Comparison of ENCODE assay signal across 11 cellular contexts in the genomic region with DNA sequence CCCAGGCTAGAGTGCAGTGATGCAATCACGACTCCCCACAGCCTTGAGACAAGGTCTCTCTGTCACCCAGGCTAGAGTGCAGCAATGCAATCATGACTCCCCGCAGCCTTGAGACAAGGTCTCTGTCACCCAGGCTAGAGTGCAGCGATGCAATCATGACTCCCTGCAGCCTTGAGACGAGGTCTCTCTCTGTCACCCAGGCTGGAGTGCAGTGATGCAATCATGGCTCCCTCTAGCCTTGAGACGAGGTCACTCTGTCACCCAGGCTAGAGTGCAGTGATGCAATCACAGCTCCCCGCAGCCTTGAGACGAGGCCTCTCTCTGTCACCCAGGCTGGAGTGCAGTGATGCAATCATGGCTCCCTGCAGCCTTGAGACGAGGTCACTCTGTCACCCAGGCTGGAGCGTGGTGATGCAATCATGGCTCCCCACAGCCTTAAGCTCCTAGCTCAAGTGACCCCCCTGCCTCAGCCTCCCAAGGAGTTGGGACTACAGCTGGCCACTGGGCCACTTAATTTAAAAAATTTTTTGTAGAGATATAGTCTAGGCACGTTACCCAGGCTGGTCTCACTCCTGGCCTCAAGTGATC. TPM values are rescaled to one million over a fixed set of nuclear protein-coding genes. Genes with fewer than 3 reads are reported as not detected.
DNase-seq lines count a peak whose midpoint lies in the region; ATAC-seq and TF ChIP-seq lines count a peak whose summit lies in the region.
"Had no signal": no experiment of that assay in that cellular context is flagged by ENCODE, and none has a peak within 500 bp of the region (broad histone marks: within the 10 kb centered on the region; RNA-seq: fewer than 3 reads in every experiment).

No MANE protein-coding gene starts in this region.

- H3F3A ChIP-seq in Loucy (ENCODE audit: low read depth) = peaks cover 59% of the 10 kb centered on the region

- H3K36me3 ChIP-seq in Loucy (ENCODE audit: insufficient read depth, low read length) = peaks cover 98% of the 10 kb centered on the region
- H3K36me3 ChIP-seq in mesendoderm (ENCODE audit: control insufficient read depth, insufficient read depth, low read length) = peaks cover 17% of the 10 kb centered on the region
- H3K36me3 ChIP-seq in transverse colon = peaks cover 4 to 97% (median 48%) of the 10 kb centered on the region in 4 donors

- no peak overlapping the region for H3K18ac ChIP-seq in mesendoderm (ENCODE audit: low read length)

- in situ Hi-C loops in transverse colon (cut with MboI; ENCODE audit: low pct_ligation_motif_present in 1 of 4, low pct_unique_long_range_greater_than_20kb in 1 of 4, low sequenced_read_pairs in 3 of 4) = no loop called here

- H3K4me1 ChIP-seq in Loucy (ENCODE audit: insufficient read depth, low read length, poor library complexity, severe bottlenecking) (no peaks in the 10 kb centered on the region), mesendoderm (ENCODE audit: control insufficient read depth, low read depth, low read length) (no peaks in the 10 kb centered on the region), transverse colon (no peaks in the 10 kb centered on the region)

- H2BK120ac ChIP-seq in mesendoderm (ENCODE audit: low read depth, low read length) = no peak overlapping the region

- H2AK5ac ChIP-seq in mesendoderm (ENCODE audit: low read length) = no peak overlapping the region

- no CpG with 5 or more reads among the region's 10 CpGs for WGBS in mesendoderm (ENCODE audit: extremely low coverage, insufficient coverage, low lambda C conversion rate)
- WGBS in transverse colon (ENCODE audit: low coverage in 1 of 2), 2 donors = 75 to 88% methylated on average over 3 to 10 of the region's 10 CpGs

- intact Hi-C loops in transverse colon (cut with DNase I; ENCODE audit: low total_unique reads) = no loop called here

- H2BK15ac ChIP-seq in mesendoderm (replicated peaks; ENCODE audit: low read depth) = no peak overlapping the region

- H3K4me3 ChIP-seq in Loucy (ENCODE audit: low read length, poor library complexity, severe bottlenecking) (no peak overlapping the region), mesendoderm (ENCODE audit: low read length) (no peak overlapping the region), transverse colon (no peak overlapping the region)

- H4K8ac ChIP-seq in mesendoderm (ENCODE audit: low read depth, low read length) = no peak overlapping the region

- H3K79me1 ChIP-seq in mesendoderm (ENCODE audit: low read length) = no peaks in the 10 kb centered on the region

- H3K4me1 Mint-ChIP-seq in activated naive CD8-positive, alpha-beta T cell treated with anti-CD3 and anti-CD28 coated beads, Interleukin-2, amount 50 U/mL, for 24 hours = no peaks in the 10 kb centered on the region

- H3K9me3 ChIP-seq in Loucy (ENCODE audit: insufficient read depth, low read depth, low read length) = no peaks in the 10 kb centered on the region
- H3K9me3 ChIP-seq in transverse colon = no peaks in the 10 kb centered on the region

- no peaks in the 10 kb centered on the region for H3K9me3 Mint-ChIP-seq in activated naive CD8-positive, alpha-beta T cell treated with anti-CD3 and anti-CD28 coated beads, Interleukin-2, amount 50 U/mL, for 24 hours
- H3K9me3 Mint-ChIP-seq: CD4-positive, alpha-beta T cell had no signal

- no peak overlapping the region for H3K4ac ChIP-seq in mesendoderm (ENCODE audit: low read depth, low read length)

- H4K20me1 ChIP-seq in Loucy (ENCODE audit: insufficient read depth, low read length, poor library complexity, severe bottlenecking) = peaks cover 97% of the 10 kb centered on the region

- peaks cover 82% of the 10 kb centered on the region for H3K36me3 Mint-ChIP-seq in activated naive CD8-positive, alpha-beta T cell treated with anti-CD3 and anti-CD28 coated beads, Interleukin-2, amount 50 U/mL, for 24 hours (ENCODE audit: low read depth)

- peak; percentile 10 for DNase-seq in ELR (ENCODE audit: low read depth)
- DNase-seq in activated naive CD8-positive, alpha-beta T cell treated with anti-CD3 and anti-CD28 coated beads, Interleukin-2, amount 50 U/mL, for 24 hours = no peak
- DNase-seq in mesendoderm = peak; percentile 14
- no peak for DNase-seq in transverse colon
- DNase-seq in superior temporal gyrus (ENCODE audit: extremely low spot score) = no peak
- no peak for DNase-seq in NCI-H1417 (lab: John Stamatoyannopoulos, UW)
- DNase-seq: CD4-positive, alpha-beta T cell; NCI-H2227 treated with DMSO at 0.1 percent for 48 hours; SW 1271 had no signal

- H3K27ac Mint-ChIP-seq in activated naive CD8-positive, alpha-beta T cell treated with anti-CD3 and anti-CD28 coated beads, Interleukin-2, amount 50 U/mL, for 24 hours = peak overlapping the region; percentile 53
- H3K27ac Mint-ChIP-seq: CD4-positive, alpha-beta T cell had no signal

- peaks cover 85% of the 10 kb centered on the region for H3K79me2 ChIP-seq in Loucy (ENCODE audit: insufficient read depth, low read length)
- no peaks in the 10 kb centered on the region for H3K79me2 ChIP-seq in mesendoderm (ENCODE audit: control insufficient read depth, insufficient read depth, low read length)

- H3K9ac ChIP-seq in Loucy (ENCODE audit: low read depth, low read length, poor library complexity, severe bottlenecking) (no peak overlapping the region), mesendoderm (ENCODE audit: low read length) (no peak overlapping the region)

- H3K9me2 ChIP-seq in Loucy (replicated peaks; ENCODE audit: low read depth, low read length) = no peaks in the 10 kb centered on the region

- H3K4me3 Mint-ChIP-seq in activated naive CD8-positive, alpha-beta T cell treated with anti-CD3 and anti-CD28 coated beads, Interleukin-2, amount 50 U/mL, for 24 hours = no peak overlapping the region
- H3K4me3 Mint-ChIP-seq: CD4-positive, alpha-beta T cell had no signal

- H4K5ac ChIP-seq in mesendoderm (ENCODE audit: low read length) = no peak overlapping the region

- H3K23ac ChIP-seq in mesendoderm (ENCODE audit: low read length) = no peak overlapping the region

- H3K56ac ChIP-seq in mesendoderm (ENCODE audit: low read length) = no peak overlapping the region

- H3K27me3 Mint-ChIP-seq in activated naive CD8-positive, alpha-beta T cell treated with anti-CD3 and anti-CD28 coated beads, Interleukin-2, amount 50 U/mL, for 24 hours = no peaks in the 10 kb centered on the region
- H3K27me3 Mint-ChIP-seq: CD4-positive, alpha-beta T cell had no signal

- no peak overlapping the region for H2AFZ ChIP-seq in Loucy (ENCODE audit: low read length)

- H3K4me2 ChIP-seq in Loucy (ENCODE audit: low read depth, low read length, poor library complexity, severe bottlenecking) (peak overlapping the region; percentile 3), mesendoderm (ENCODE audit: low read length) (no peak overlapping the region)

- no peak overlapping the region for H2BK5ac ChIP-seq in mesendoderm (ENCODE audit: low read length)

- H3K27me3 ChIP-seq in Loucy (ENCODE audit: insufficient read depth, low read length, poor library complexity, severe bottlenecking) (no peaks in the 10 kb centered on the region), mesendoderm (ENCODE audit: insufficient read depth, low read length, poor library complexity) (no peaks in the 10 kb centered on the region), transverse colon (no peaks in the 10 kb centered on the region)

- no peak overlapping the region for H3K27ac ChIP-seq in mesendoderm (ENCODE audit: low read depth, low read length)
- no peak overlapping the region for H3K27ac ChIP-seq in transverse colon

- ATAC-seq in activated naive CD8-positive, alpha-beta T cell treated with anti-CD3 and anti-CD28 coated beads, Interleukin-2, amount 50 U/mL, for 24 hours = peak; percentile 40
- ATAC-seq in GM19328 (IDR thresholded peaks at IDR 0.05; ENCODE audit: unreplicated experiment) = no peak

- no peak for TF ChIP-seq EP300 in transverse colon (IDR thresholded peaks at IDR 0.05; ENCODE audit: low read depth)

- TF ChIP-seq CTCF in Loucy (conservative IDR thresholded peaks at IDR 0.05; ENCODE audit: low read length) (no peak), transverse colon (IDR thresholded peaks at IDR 0.05) (no peak)

- no peak for TF ChIP-seq POLR2A in transverse colon (IDR thresholded peaks at IDR 0.05)

RNA-seq across cellular contexts. Expression of a gene that starts 26.1 kb away (rescaled TPM):
- 31.8 TPM for polyA plus RNA-seq in mesendoderm (2013, experiment 1 of 2)
- polyA plus RNA-seq in mesendoderm (2013, experiment 2 of 2) = 29.9 TPM
- 100 to 1,000 TPM; 117 to 404 (median 181) TPM for total RNA-seq in transverse colon

Comparison
In these comparisons a context has a peak if more than half of its experiments do, and no peak if none do; other contexts are left out.
1. DNase-seq: peak in ELR (single experiment) and mesendoderm (single experiment); none in activated naive CD8-positive, alpha-beta T cell treated with anti-CD3 and anti-CD28 coated beads, Interleukin-2, amount 50 U/mL, for 24 hours (single experiment), transverse colon (single experiment), superior temporal gyrus (single experiment) and NCI-H1417 (0 of 3).